9 cellular contexts compared by ENCODE assay signal in the genomic region with DNA sequence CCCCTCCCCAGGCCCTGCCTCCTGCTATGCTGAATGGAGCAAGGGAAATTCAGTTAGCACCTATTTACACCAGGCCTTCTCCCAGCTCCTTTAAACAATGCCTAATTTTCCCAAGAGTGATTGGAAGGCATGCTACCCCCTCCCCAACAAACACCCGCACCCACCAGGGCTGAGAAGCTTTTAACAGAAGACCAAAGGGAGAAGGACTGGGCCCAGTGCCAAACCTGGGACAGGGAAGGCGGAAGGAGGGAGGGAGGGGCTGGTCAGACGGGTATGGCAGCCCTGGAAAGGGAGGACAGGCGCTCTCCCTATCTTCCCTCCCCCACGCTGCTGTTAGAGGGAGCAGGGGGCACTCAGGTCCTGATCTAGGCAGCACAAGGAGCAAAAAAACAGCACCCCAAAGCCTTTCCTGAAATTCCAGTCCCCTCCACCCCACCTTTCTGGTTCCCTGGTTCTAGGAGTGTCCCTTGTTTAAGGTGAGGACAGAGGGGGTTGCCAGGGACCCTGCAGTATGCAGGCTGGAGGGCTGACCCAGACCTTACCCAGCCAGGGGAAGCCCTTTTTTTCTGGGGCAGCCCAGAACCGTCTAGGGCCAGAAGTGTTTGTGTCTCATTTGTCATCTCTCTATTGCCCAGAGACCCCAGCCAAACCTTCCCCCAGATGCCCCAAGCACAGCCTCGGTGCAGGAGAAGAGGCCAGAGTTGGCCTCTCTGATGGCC. TPM values are rescaled to one million over a fixed set of nuclear protein-coding genes. Genes with fewer than 3 reads are reported as not detected.
DNase-seq lines count a peak whose midpoint lies in the region; ATAC-seq and TF ChIP-seq lines count a peak whose summit lies in the region.
"Had no signal": no experiment of that assay in that cellular context is flagged by ENCODE, and none has a peak within 500 bp of the region (broad histone marks: within the 10 kb centered on the region; RNA-seq: fewer than 3 reads in every experiment).

No MANE protein-coding gene starts in this region.

- intact Hi-C loops in ovary (cut with DNase I): no loop called here

- H3K36me3 ChIP-seq in duodenal mucosa (ENCODE audit: control insufficient read depth in 1 of 2, insufficient read depth in 2 of 2, low read length in 2 of 2): no peaks in the 10 kb centered on the region
- H3K36me3 ChIP-seq in ovary: no peaks in the 10 kb centered on the region
- H3K36me3 ChIP-seq: gastrocnemius medialis had no signal

- DNase-seq in EL (peak; percentile 29), NCI-H2107 treated with DMSO at 0.1 percent for 48 hours (lab: John Stamatoyannopoulos, UW; ENCODE audit: unreplicated experiment) (peak; percentile 78), ovary (peak in 4 of 5 donors; percentile 28 to 53 (median 40)), AG08396 (ENCODE audit: low spot score) (no peak)
- DNase-seq in activated CD4-positive, alpha-beta memory T cell treated with anti-CD3 and anti-CD28 coated beads, Interleukin-2, amount 10 ng/mL, durations not matched to agents 7 days and 5 days: no peak
- DNase-seq: gastrocnemius medialis had no signal

- H3K27ac Mint-ChIP-seq in activated CD4-positive, alpha-beta memory T cell treated with anti-CD3 and anti-CD28 coated beads, Interleukin-2, amount 10 ng/mL, durations not matched to agents 7 days and 5 days: no peak overlapping the region
- H3K27ac Mint-ChIP-seq in stimulated activated memory B cell treated with anti-CD40 and anti-IgM and Interleukin-4, amounts not matched to agents 10 μg/mL and 1 μg/mL and 100 μg/mL, for 72 hours: no peak overlapping the region

- no peaks in the 10 kb centered on the region for H3K36me3 Mint-ChIP-seq in activated CD4-positive, alpha-beta memory T cell treated with anti-CD3 and anti-CD28 coated beads, Interleukin-2, amount 10 ng/mL, durations not matched to agents 7 days and 5 days (ENCODE audit: low read depth)
- no peaks in the 10 kb centered on the region for H3K36me3 Mint-ChIP-seq in stimulated activated memory B cell treated with anti-CD40 and anti-IgM and Interleukin-4, amounts not matched to agents 10 μg/mL and 1 μg/mL and 100 μg/mL, for 72 hours

- TF ChIP-seq POLR2A in ovary (IDR thresholded peaks at IDR 0.05): no peak

- H3K4me1 ChIP-seq in duodenal mucosa (ENCODE audit: control insufficient read depth in 1 of 2, insufficient read depth in 2 of 2, low read length in 2 of 2) (peaks cover 37 to 48% of the 10 kb centered on the region in 2 donors), ovary (ENCODE audit: insufficient read depth) (peaks cover 2% of the 10 kb centered on the region)

- no peaks in the 10 kb centered on the region for H3K9me3 ChIP-seq in duodenal mucosa (ENCODE audit: control insufficient read depth in 1 of 2, low read length in 2 of 2)
- H3K9me3 ChIP-seq in ovary: no peaks in the 10 kb centered on the region
- H3K9me3 ChIP-seq: gastrocnemius medialis had no signal

- CTCF ChIA-PET in activated CD4-positive, alpha-beta memory T cell treated with anti-CD3 and anti-CD28 coated beads, Interleukin-2, amount 10 ng/mL, durations not matched to agents 7 days and 5 days (lab: Charles Lee): no interaction called here

- H3K27ac ChIP-seq in duodenal mucosa (ENCODE audit: low read depth, low read length) (peak overlapping the region; percentile 77), ovary (no peak overlapping the region)
- H3K27ac ChIP-seq: gastrocnemius medialis had no signal

- no peak for TF ChIP-seq CTCF in ovary (IDR thresholded peaks at IDR 0.05)

- no peaks in the 10 kb centered on the region for H3K27me3 ChIP-seq in duodenal mucosa (ENCODE audit: control insufficient read depth in 1 of 2, insufficient read depth in 2 of 2, low read length in 2 of 2)
- H3K27me3 ChIP-seq in ovary: no peaks in the 10 kb centered on the region

- H3K27me3 Mint-ChIP-seq in activated CD4-positive, alpha-beta memory T cell treated with anti-CD3 and anti-CD28 coated beads, Interleukin-2, amount 10 ng/mL, durations not matched to agents 7 days and 5 days: peaks cover 14% of the 10 kb centered on the region
- H3K27me3 Mint-ChIP-seq in stimulated activated memory B cell treated with anti-CD40 and anti-IgM and Interleukin-4, amounts not matched to agents 10 μg/mL and 1 μg/mL and 100 μg/mL, for 72 hours: peaks cover 40% of the 10 kb centered on the region

- no peaks in the 10 kb centered on the region for H3K9me3 Mint-ChIP-seq in activated CD4-positive, alpha-beta memory T cell treated with anti-CD3 and anti-CD28 coated beads, Interleukin-2, amount 10 ng/mL, durations not matched to agents 7 days and 5 days
- H3K9me3 Mint-ChIP-seq in stimulated activated memory B cell treated with anti-CD40 and anti-IgM and Interleukin-4, amounts not matched to agents 10 μg/mL and 1 μg/mL and 100 μg/mL, for 72 hours: no peaks in the 10 kb centered on the region

- POLR2A ChIA-PET in activated CD4-positive, alpha-beta memory T cell treated with anti-CD3 and anti-CD28 coated beads, Interleukin-2, amount 10 ng/mL, durations not matched to agents 7 days and 5 days (lab: Charles Lee): no interaction called here

- H3K4me1 Mint-ChIP-seq in activated CD4-positive, alpha-beta memory T cell treated with anti-CD3 and anti-CD28 coated beads, Interleukin-2, amount 10 ng/mL, durations not matched to agents 7 days and 5 days: peaks cover 5% of the 10 kb centered on the region
- peaks cover 7% of the 10 kb centered on the region for H3K4me1 Mint-ChIP-seq in stimulated activated memory B cell treated with anti-CD40 and anti-IgM and Interleukin-4, amounts not matched to agents 10 μg/mL and 1 μg/mL and 100 μg/mL, for 72 hours

- H3K4me3 Mint-ChIP-seq in activated CD4-positive, alpha-beta memory T cell treated with anti-CD3 and anti-CD28 coated beads, Interleukin-2, amount 10 ng/mL, durations not matched to agents 7 days and 5 days: no peak overlapping the region
- no peak overlapping the region for H3K4me3 Mint-ChIP-seq in stimulated activated memory B cell treated with anti-CD40 and anti-IgM and Interleukin-4, amounts not matched to agents 10 μg/mL and 1 μg/mL and 100 μg/mL, for 72 hours

- no peak for ATAC-seq in stimulated activated memory B cell treated with anti-CD40 and anti-IgM and Interleukin-4, amounts not matched to agents 10 μg/mL and 1 μg/mL and 100 μg/mL, for 72 hours
- no peak for ATAC-seq in GM18519 (IDR thresholded peaks at IDR 0.05; ENCODE audit: low FRiP score, unreplicated experiment)
- ATAC-seq: gastrocnemius medialis had no signal

- no peak for TF ChIP-seq EP300 in ovary (IDR thresholded peaks at IDR 0.05)

- peak overlapping the region; percentile 26 to 28 for H3K4me3 ChIP-seq in duodenal mucosa (ENCODE audit: low read depth in 1 of 2, low read length in 2 of 2)
- no peak overlapping the region for H3K4me3 ChIP-seq in ovary
- H3K4me3 ChIP-seq: gastrocnemius medialis had no signal

- whole genome bisulfite sequencing in ovary, 3 donors: 35 to 46% (median 36%) methylated on average over 7 of the region's 7 CpGs

- H3K9ac ChIP-seq in duodenal mucosa (ENCODE audit: low read depth in 1 of 2, low read length in 2 of 2): peak overlapping the region; percentile 66 to 74

RNA-seq across cellular contexts. Expression of a gene that starts 2.4 kb away (rescaled TPM):
- 100 to 1,000 TPM in 1 of 7 donors, 10 to 100 TPM in 4, 1 to 10 TPM in 2; 2.7 to 663 (median 47.2) TPM for total RNA-seq in ovary
- 10 to 100 TPM; 16.7 to 43.7 TPM for polyA plus RNA-seq in ovary
- under 1 TPM; 0.33 to 0.65 TPM for total RNA-seq in activated CD4-positive, alpha-beta memory T cell treated with anti-CD3 and anti-CD28 coated beads, Interleukin-2, amount 10 ng/mL, durations not matched to agents 7 days and 5 days

RNA-seq across cellular contexts. Expression of a gene that starts 41.7 kb away (rescaled TPM):
- 1,000 to 10,000 TPM in 1 of 7 donors, 10 to 100 TPM in 4, 1 to 10 TPM in 2; 4.4 to 1,005 (median 64.8) TPM for total RNA-seq in ovary
- polyA plus RNA-seq in ovary: 10 to 100 TPM; 17.8 to 38.9 TPM
- 1 to 10 TPM; 2.2 to 2.8 TPM for total RNA-seq in activated CD4-positive, alpha-beta memory T cell treated with anti-CD3 and anti-CD28 coated beads, Interleukin-2, amount 10 ng/mL, durations not matched to agents 7 days and 5 days

RNA-seq across cellular contexts. Expression of a gene that starts 58.5 kb away (rescaled TPM):
- under 1 TPM in 1 of 7 donors, not detected in 6; 0.46 TPM for total RNA-seq in ovary
- not detected for polyA plus RNA-seq in ovary
- not detected for total RNA-seq in activated CD4-positive, alpha-beta memory T cell treated with anti-CD3 and anti-CD28 coated beads, Interleukin-2, amount 10 ng/mL, durations not matched to agents 7 days and 5 days
- total RNA-seq: gastrocnemius medialis had no signal

Comparison
In these comparisons a context has a peak if more than half of its experiments do, and no peak if none do; other contexts are left out.
1. DNase-seq: peak in EL (single experiment), NCI-H2107 treated with DMSO at 0.1 percent for 48 hours (single experiment) and ovary (4 of 5); none in activated CD4-positive, alpha-beta memory T cell treated with anti-CD3 and anti-CD28 coated beads, Interleukin-2, amount 10 ng/mL, durations not matched to agents 7 days and 5 days (single experiment) and AG08396 (single experiment).